12 cellular contexts compared by ENCODE assay signal in the genomic region with DNA sequence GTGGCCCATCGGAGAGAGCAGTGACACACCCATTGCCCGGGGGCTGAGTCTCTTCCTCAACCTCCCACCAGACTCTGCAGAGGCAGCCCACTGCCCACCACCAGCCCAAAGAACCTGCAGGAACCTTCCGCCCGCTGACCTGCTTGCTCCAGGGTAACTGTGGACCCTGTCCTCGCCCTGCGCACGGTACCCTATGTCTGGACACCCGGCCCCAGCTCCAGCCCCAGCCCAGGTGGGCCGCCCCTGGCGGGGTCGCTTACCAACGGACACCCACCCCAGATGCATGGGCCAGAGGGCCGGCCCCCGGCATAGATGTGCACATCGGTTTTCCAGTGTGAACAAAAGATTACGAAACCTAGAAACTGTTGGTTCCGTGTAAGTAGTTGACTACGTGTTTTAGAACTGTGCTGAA.
A peak's percentile ranks its signal among the peaks of the same experiment; 100 is the strongest.
DNase-seq lines count a peak whose midpoint lies in the region; ATAC-seq and TF ChIP-seq lines count a peak whose summit lies in the region.
"Had no signal": no experiment of that assay in that cellular context is flagged by ENCODE, and none has a peak within 500 bp of the region (broad histone marks: within the 10 kb centered on the region; RNA-seq: fewer than 3 reads in every experiment).

No MANE protein-coding gene starts in this region.

- POLR2A ChIA-PET in activated naive CD8-positive, alpha-beta T cell treated with anti-CD3 and anti-CD28 coated beads, Interleukin-2, amount 10 ng/mL, durations not matched to agents 7 days and 5 days (lab: Charles Lee) = interaction anchor here (0.8 to 1.9 kb wide), 5 partner anchors 38 to 612 kb away, joined by 3 to 8 read pairs (median 4); no protein-coding TSS in a partner anchor
- POLR2A ChIA-PET in SK-N-SH (lab: Yijun Ruan, JAX) = no interaction called here

- peak overlapping the region; percentile 72 for H3K4me3 ChIP-seq in KMS-11 (IDR thresholded peaks at IDR 0.05; ENCODE audit: insufficient read depth, low read depth, low read length)
- H3K4me3 ChIP-seq in SK-N-SH (ENCODE audit: low read depth in 2 of 2, low read length in 1 of 2) = no peak overlapping the region
- H3K4me3 ChIP-seq: ascending aorta had no signal

- H2AFZ ChIP-seq in KMS-11 (ENCODE audit: low read depth) = peak overlapping the region; percentile 10; the same call in 1 of the 2 replicates
- no peak overlapping the region for H2AFZ ChIP-seq in SK-N-SH (ENCODE audit: low read depth)

- peaks cover 1% of the 10 kb centered on the region for H3K9me3 Mint-ChIP-seq in activated naive CD8-positive, alpha-beta T cell treated with anti-CD3 and anti-CD28 coated beads, Interleukin-2, amount 10 ng/mL, durations not matched to agents 7 days and 5 days

- H4K20me1 ChIP-seq in KMS-11 (ENCODE audit: insufficient read depth) (no peaks in the 10 kb centered on the region), SK-N-SH (ENCODE audit: insufficient read depth) (no peaks in the 10 kb centered on the region)

- peak overlapping the region; percentile 94 for H3K4me2 ChIP-seq in KMS-11
- H3K4me2 ChIP-seq in SK-N-SH = no peak overlapping the region

- H3K4me1 Mint-ChIP-seq in activated naive CD8-positive, alpha-beta T cell treated with anti-CD3 and anti-CD28 coated beads, Interleukin-2, amount 10 ng/mL, durations not matched to agents 7 days and 5 days = peaks cover 54% of the 10 kb centered on the region

- no peaks in the 10 kb centered on the region for H3K36me3 ChIP-seq in KMS-11 (ENCODE audit: insufficient read depth)
- H3K36me3 ChIP-seq in SK-N-SH (replicated peaks in 1 of 2; ENCODE audit: control insufficient read depth in 1 of 2, insufficient read depth in 2 of 2, low read length in 1 of 2) = no peaks in the 10 kb centered on the region
- H3K36me3 ChIP-seq: ascending aorta had no signal

- DNase-seq in activated CD4-positive, CD25-positive, alpha-beta regulatory T cell treated with anti-CD3 and anti-CD28 coated beads, Interleukin-2, amount 50 U/mL, for 72 hours = no peak
- DNase-seq in activated naive CD8-positive, alpha-beta T cell treated with anti-CD3 and anti-CD28 coated beads, Interleukin-2, amount 10 ng/mL, durations not matched to agents 7 days and 5 days = peak; percentile 56
- no peak for DNase-seq in stimulated activated naive CD8-positive, alpha-beta T cell treated with anti-CD3 and anti-CD28 coated beads, Interleukin-15, Interleukin-2, amounts not matched to agents 100 U/mL and 50 U/mL, for 24 hours
- DNase-seq in SK-N-SH = no peak
- DNase-seq: ACHN, NCI-H2171 treated with DMSO at 0.1 percent for 48 hours had no signal

- H3K36me3 Mint-ChIP-seq in activated naive CD8-positive, alpha-beta T cell treated with anti-CD3 and anti-CD28 coated beads, Interleukin-2, amount 10 ng/mL, durations not matched to agents 7 days and 5 days = no peaks in the 10 kb centered on the region

- no peaks in the 10 kb centered on the region for H3K9me2 ChIP-seq in SK-N-SH

- H3K27me3 ChIP-seq in KMS-11 (ENCODE audit: insufficient read depth, low read depth) (no peaks in the 10 kb centered on the region), SK-N-SH (ENCODE audit: insufficient read depth) (no peaks in the 10 kb centered on the region)
- H3K27me3 ChIP-seq: ascending aorta had no signal

- peaks cover 69% of the 10 kb centered on the region for H3K4me1 ChIP-seq in KMS-11 (ENCODE audit: low read depth, poor library complexity, severe bottlenecking)
- peaks cover 0 to 14% of the 10 kb centered on the region in 2 experiments; a peak in 2 of 4 replicates for H3K4me1 ChIP-seq in SK-N-SH (ENCODE audit: control insufficient read depth in 1 of 2, insufficient read depth in 2 of 2, low read depth in 1 of 2, low read length in 1 of 2)
- H3K4me1 ChIP-seq: ascending aorta had no signal

- no peak for TF ChIP-seq RAD21 in SK-N-SH (IDR thresholded peaks at IDR 0.05; ENCODE audit: low read length)

- H3K79me2 ChIP-seq in KMS-11 (ENCODE audit: insufficient read depth, low read depth) (no peaks in the 10 kb centered on the region), SK-N-SH (ENCODE audit: insufficient read depth) (no peaks in the 10 kb centered on the region)

- peak; percentile 17 to 31 for ATAC-seq in activated CD4-positive, CD25-positive, alpha-beta regulatory T cell treated with anti-CD3 and anti-CD28 coated beads, Interleukin-2, amount 50 U/mL, for 24 hours
- ATAC-seq in activated naive CD8-positive, alpha-beta T cell treated with anti-CD3 and anti-CD28 coated beads, Interleukin-2, amount 10 ng/mL, durations not matched to agents 7 days and 5 days (ENCODE audit: low read depth) = peak; percentile 23
- peak; percentile 31 for ATAC-seq in stimulated activated naive CD8-positive, alpha-beta T cell treated with anti-CD3 and anti-CD28 coated beads, Interleukin-15, Interleukin-2, amounts not matched to agents 100 U/mL and 50 U/mL, for 24 hours
- ATAC-seq in GM19463 (IDR thresholded peaks at IDR 0.05; ENCODE audit: unreplicated experiment) (no peak), HG02885 (IDR thresholded peaks at IDR 0.05; ENCODE audit: poor library complexity, unreplicated experiment) (no peak)
- ATAC-seq: esophagus mucosa had no signal

- CTCF ChIA-PET in SK-N-SH (lab: Yijun Ruan, JAX) = interaction anchor here (1.3 kb wide), 1 partner anchor 36 kb away, joined by 3 read pairs; no protein-coding TSS in a partner anchor

- peaks cover 4% of the 10 kb centered on the region for H3K27me3 Mint-ChIP-seq in activated naive CD8-positive, alpha-beta T cell treated with anti-CD3 and anti-CD28 coated beads, Interleukin-2, amount 10 ng/mL, durations not matched to agents 7 days and 5 days

- peak overlapping the region; percentile 86 for H3K4me3 Mint-ChIP-seq in activated naive CD8-positive, alpha-beta T cell treated with anti-CD3 and anti-CD28 coated beads, Interleukin-2, amount 10 ng/mL, durations not matched to agents 7 days and 5 days

- 98% methylated on average over 12 of the region's 18 CpGs for WGBS in SK-N-SH (ENCODE audit: low lambda C conversion rate)

- TF ChIP-seq CTCF in KMS-11 (conservative IDR thresholded peaks at IDR 0.05; ENCODE audit: low read depth, low read length) (no peak), SK-N-SH (IDR thresholded peaks at IDR 0.05) (no peak)

- H3K27ac Mint-ChIP-seq in activated naive CD8-positive, alpha-beta T cell treated with anti-CD3 and anti-CD28 coated beads, Interleukin-2, amount 10 ng/mL, durations not matched to agents 7 days and 5 days = peak overlapping the region; percentile 99

- H3K27ac ChIP-seq in KMS-11 (peak overlapping the region; percentile 99), SK-N-SH (ENCODE audit: low read depth in 2 of 2, low read length in 1 of 2) (no peak overlapping the region)
- H3K27ac ChIP-seq: ascending aorta had no signal

- H3F3A ChIP-seq in SK-N-SH (replicated peaks; ENCODE audit: insufficient read depth) = no peaks in the 10 kb centered on the region

- no peaks in the 10 kb centered on the region for H3K9me3 ChIP-seq in SK-N-SH
- H3K9me3 ChIP-seq: ascending aorta had no signal

- peak overlapping the region; percentile 90 for H3K9ac ChIP-seq in KMS-11
- H3K9ac ChIP-seq in SK-N-SH = no peak overlapping the region

- no peak for TF ChIP-seq EP300 in SK-N-SH (IDR thresholded peaks at IDR 0.05; ENCODE audit: borderline replicate concordance in 1 of 2, low read depth in 1 of 2, low read length in 1 of 2)

TF ChIP-seq in SK-N-SH, 30 proteins besides CTCF, POLR2A, EP300 and RAD21 (continues in another document):
- no peak for TF ChIP-seq GATA2 (CRISPR knock-in tag; IDR thresholded peaks at IDR 0.05)
- no peak for TF ChIP-seq USF1 (IDR thresholded peaks at IDR 0.05; ENCODE audit: borderline replicate concordance, low read depth)
- no peak for TF ChIP-seq NFIC (IDR thresholded peaks at IDR 0.05; ENCODE audit: borderline replicate concordance)
- no peak for TF ChIP-seq REST (IDR thresholded peaks at IDR 0.05; ENCODE audit: low read depth, low read length)
- no peak for TF ChIP-seq SMC3 (IDR thresholded peaks at IDR 0.05; ENCODE audit: low read depth, low read length)
- TF ChIP-seq YY1 (IDR thresholded peaks at IDR 0.05; ENCODE audit: low read depth) = no peak
- no peak for TF ChIP-seq MEF2A (IDR thresholded peaks at IDR 0.05; ENCODE audit: borderline replicate concordance, low read depth)
- TF ChIP-seq FOXM1 (IDR thresholded peaks at IDR 0.05; ENCODE audit: low read depth) = no peak
- no peak for TF ChIP-seq JUND (IDR thresholded peaks at IDR 0.05)
- TF ChIP-seq POLR2AphosphoS5 (IDR thresholded peaks at IDR 0.05; ENCODE audit: low read depth, low read length) = no peak
- TF ChIP-seq, protein P1, sequence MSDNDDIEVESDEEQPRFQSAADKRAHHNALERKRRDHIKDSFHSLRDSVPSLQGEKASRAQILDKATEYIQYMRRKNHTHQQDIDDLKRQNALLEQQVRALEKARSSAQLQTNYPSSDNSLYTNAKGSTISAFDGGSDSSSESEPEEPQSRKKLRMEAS (IDR thresholded peaks at IDR 0.05; ENCODE audit: low read depth) = no peak

Comparison
In these comparisons a context has a peak if more than half of its experiments do, and no peak if none do; other contexts are left out.
1. ATAC-seq: peak in activated CD4-positive, CD25-positive, alpha-beta regulatory T cell treated with anti-CD3 and anti-CD28 coated beads, Interleukin-2, amount 50 U/mL, for 24 hours (2 of 2), activated naive CD8-positive, alpha-beta T cell treated with anti-CD3 and anti-CD28 coated beads, Interleukin-2, amount 10 ng/mL, durations not matched to agents 7 days and 5 days (single experiment) and stimulated activated naive CD8-positive, alpha-beta T cell treated with anti-CD3 and anti-CD28 coated beads, Interleukin-15, Interleukin-2, amounts not matched to agents 100 U/mL and 50 U/mL, for 24 hours (single experiment); none in GM19463 (single experiment) and HG02885 (single experiment).